8 cellular contexts compared by ENCODE assay signal in the genomic region with DNA sequence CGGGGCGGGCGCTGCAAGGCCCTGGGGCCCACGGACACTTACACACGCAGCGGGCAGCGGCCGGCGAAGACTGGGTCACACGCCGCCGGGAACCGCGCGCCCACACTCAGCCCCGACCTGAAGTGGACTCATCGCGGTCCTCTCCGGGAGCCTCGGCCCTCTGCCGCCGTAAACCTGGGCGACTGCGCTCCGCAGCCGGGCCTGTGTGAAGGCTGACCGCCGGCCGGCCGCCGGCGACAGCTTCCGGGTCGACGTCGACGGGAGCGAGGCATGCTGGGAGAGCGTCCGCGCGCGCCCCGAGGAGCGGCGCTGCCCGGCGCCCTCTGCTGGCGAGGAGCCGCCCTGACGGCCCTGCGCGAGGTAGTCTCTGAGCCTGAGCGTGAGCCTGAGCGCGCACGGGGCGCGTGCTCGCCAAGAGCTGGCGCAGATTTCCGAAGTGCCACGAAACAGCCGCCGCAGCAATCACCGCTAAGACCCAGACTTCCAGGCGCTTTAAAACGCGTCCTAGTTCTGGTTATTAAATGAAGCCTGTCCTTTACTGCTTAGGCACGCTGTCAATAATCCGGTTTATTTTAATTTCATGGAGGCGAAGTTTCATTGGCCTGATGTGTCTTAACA. TPM values are rescaled to one million over a fixed set of nuclear protein-coding genes. Genes with fewer than 3 reads are reported as not detected.
A peak's percentile ranks its signal among the peaks of the same experiment; 100 is the strongest.
DNase-seq lines count a peak whose midpoint lies in the region; ATAC-seq and TF ChIP-seq lines count a peak whose summit lies in the region.

A gene with protein sequence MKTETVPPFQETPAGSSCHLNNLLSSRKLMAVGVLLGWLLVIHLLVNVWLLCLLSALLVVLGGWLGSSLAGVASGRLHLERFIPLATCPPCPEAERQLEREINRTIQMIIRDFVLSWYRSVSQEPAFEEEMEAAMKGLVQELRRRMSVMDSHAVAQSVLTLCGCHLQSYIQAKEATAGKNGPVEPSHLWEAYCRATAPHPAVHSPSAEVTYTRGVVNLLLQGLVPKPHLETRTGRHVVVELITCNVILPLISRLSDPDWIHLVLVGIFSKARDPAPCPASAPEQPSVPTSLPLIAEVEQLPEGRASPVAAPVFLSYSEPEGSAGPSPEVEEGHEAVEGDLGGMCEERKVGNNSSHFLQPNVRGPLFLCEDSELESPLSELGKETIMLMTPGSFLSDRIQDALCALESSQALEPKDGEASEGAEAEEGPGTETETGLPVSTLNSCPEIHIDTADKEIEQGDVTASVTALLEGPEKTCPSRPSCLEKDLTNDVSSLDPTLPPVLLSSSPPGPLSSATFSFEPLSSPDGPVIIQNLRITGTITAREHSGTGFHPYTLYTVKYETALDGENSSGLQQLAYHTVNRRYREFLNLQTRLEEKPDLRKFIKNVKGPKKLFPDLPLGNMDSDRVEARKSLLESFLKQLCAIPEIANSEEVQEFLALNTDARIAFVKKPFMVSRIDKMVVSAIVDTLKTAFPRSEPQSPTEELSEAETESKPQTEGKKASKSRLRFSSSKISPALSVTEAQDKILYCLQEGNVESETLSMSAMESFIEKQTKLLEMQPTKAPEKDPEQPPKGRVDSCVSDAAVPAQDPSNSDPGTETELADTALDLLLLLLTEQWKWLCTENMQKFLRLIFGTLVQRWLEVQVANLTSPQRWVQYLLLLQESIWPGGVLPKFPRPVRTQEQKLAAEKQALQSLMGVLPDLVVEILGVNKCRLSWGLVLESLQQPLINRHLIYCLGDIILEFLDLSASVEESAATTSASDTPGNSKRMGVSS (minus strand): TSS at position 242 of the 618 bp plus-strand sequence. CDS start 540 bp downstream, outside the sequence.

- peak within 1 kb of the TSS; percentile 85 for H2BK20ac ChIP-seq in IMR-90 (ENCODE audit: low read depth, low read length)

- ATAC-seq in GM21528 (IDR thresholded peaks at IDR 0.05; ENCODE audit: low FRiP score, unreplicated experiment), result peak; percentile 99
- peak; percentile 99 for ATAC-seq in IMR-90 (ENCODE audit: low read depth)
- ATAC-seq in activated T-cell treated with anti-CD3 and anti-CD28 coated beads, Interleukin-2, amount 50 U/mL, for 4 hours, result peak; percentile 100
- ATAC-seq in esophagus mucosa, result peak; percentile 100

- TF ChIP-seq CTCF in IMR-90 (conservative IDR thresholded peaks at IDR 0.05; ENCODE audit: low read depth, low read length) (peak; percentile 98), PC-9 (conservative IDR thresholded peaks at IDR 0.05) (peak; percentile 81)

- H3K23ac ChIP-seq in IMR-90 (ENCODE audit: low read depth, low read length), result peak within 1 kb of the TSS; percentile 85

- H4K20me1 ChIP-seq in IMR-90 (ENCODE audit: insufficient read depth, low read length) (no peaks in the 10 kb centered on the region; the same call in 1 of the 2 replicates), PC-9 (ENCODE audit: insufficient read depth) (no peaks in the 10 kb centered on the region; the same call in 1 of the 2 replicates)

- POLR2A ChIA-PET in IMR-90 (lab: Charles Lee; ENCODE audit: unreplicated experiment), result interaction anchor here (0.8 kb wide), 1 partner anchor 83 kb away, joined by 3 read pairs; no protein-coding TSS in a partner anchor
- POLR2A ChIA-PET in PC-9 (lab: Charles Lee; ENCODE audit: unreplicated experiment), result interaction anchor here (0.6 kb wide), 1 partner anchor 93 kb away, joined by 6 read pairs; no protein-coding TSS in a partner anchor

- peak within 1 kb of the TSS; percentile 64 for H3K18ac ChIP-seq in IMR-90 (ENCODE audit: low read depth, low read length)

- CTCF ChIA-PET in IMR-90 (lab: Yijun Ruan, JAX) (interaction anchor here (0.5 to 1.6 kb wide), 14 partner anchors 12 to 110 kb away, joined by 3 to 6 read pairs (median 4); no protein-coding TSS in a partner anchor), PC-9 (lab: Charles Lee) (interaction anchor here (0.7 kb wide), 1 partner anchor 21 kb away, joined by 3 read pairs; no protein-coding TSS in a partner anchor)

- no peaks in the 10 kb centered on the region for H3F3A ChIP-seq in PC-9 (ENCODE audit: insufficient read depth, low read depth)

- peaks cover 12% of the 10 kb centered on the region for H3K27me3 Mint-ChIP-seq in activated T-cell treated with anti-CD3 and anti-CD28 coated beads, Interleukin-2, amount 50 U/mL, for 4 hours (ENCODE audit: low read depth)

- TF ChIP-seq POLR2A in IMR-90 (IDR thresholded peaks at IDR 0.05; ENCODE audit: low read depth, low read length), result peak; percentile 94

- H3K79me2 ChIP-seq in PC-9 (ENCODE audit: low read depth), result peaks cover 25% of the 10 kb centered on the region

- dilution Hi-C loops in IMR-90 (cut with HindIII; ENCODE audit: low sequenced_read_pairs, unreplicated experiment), result no loop called here

- H3K4ac ChIP-seq in IMR-90 (ENCODE audit: low read depth, low read length), result peak within 1 kb of the TSS; percentile 94

- H3K4me3 Mint-ChIP-seq in activated T-cell treated with anti-CD3 and anti-CD28 coated beads, Interleukin-2, amount 50 U/mL, for 4 hours, result peak within 1 kb of the TSS; percentile 83

- H4K8ac ChIP-seq in IMR-90 (ENCODE audit: low read depth in 2 of 2, low read length in 2 of 2), result peak within 1 kb of the TSS; percentile 95 to 99

- peaks cover 13% of the 10 kb centered on the region for H3K9me3 Mint-ChIP-seq in activated T-cell treated with anti-CD3 and anti-CD28 coated beads, Interleukin-2, amount 50 U/mL, for 4 hours

- H3K4me1 ChIP-seq in IMR-90 (ENCODE audit: control insufficient read depth, insufficient read depth, low read length) (peaks cover 8% of the 10 kb centered on the region; the same call in 1 of the 2 replicates), PC-9 (replicated peaks; ENCODE audit: insufficient read depth) (peaks cover 8% of the 10 kb centered on the region), muscle layer of colon (ENCODE audit: insufficient read depth, low read length) (peaks cover 25% of the 10 kb centered on the region)

- H3K56ac ChIP-seq in IMR-90 (ENCODE audit: extremely low read depth, insufficient read depth, low read length), result peak within 1 kb of the TSS; percentile 76

- peak within 1 kb of the TSS; percentile 71 for H2BK5ac ChIP-seq in IMR-90 (ENCODE audit: low read depth, low read length, poor library complexity, severe bottlenecking)

- H3K27ac ChIP-seq in IMR-90 (ENCODE audit: insufficient read depth, low read length), result peak within 1 kb of the TSS; percentile 81
- H3K27ac ChIP-seq in PC-9, result peak within 1 kb of the TSS; percentile 33
- peak within 1 kb of the TSS; percentile 89 for H3K27ac ChIP-seq in muscle layer of colon (ENCODE audit: low read depth, low read length)

- intact Hi-C loops in IMR-90 (cut with micrococcal nuclease) (no loop called here), PC-9 (cut with micrococcal nuclease; ENCODE audit: unreplicated experiment) (no loop called here)

- in situ Hi-C loops in IMR-90 (cut with MboI; ENCODE audit: low sequenced_read_pairs), result loop anchor here (25.0 kb wide), 1 partner anchor 971 kb away; no protein-coding TSS in a partner anchor

- peaks cover 36% of the 10 kb centered on the region for H3K4me1 Mint-ChIP-seq in activated T-cell treated with anti-CD3 and anti-CD28 coated beads, Interleukin-2, amount 50 U/mL, for 4 hours (ENCODE audit: low read depth)

- H2BK15ac ChIP-seq in IMR-90 (ENCODE audit: low read depth, low read length), result peak within 1 kb of the TSS; percentile 88; the same call in 1 of the 3 replicates

- H3K14ac ChIP-seq in IMR-90 (replicated peaks; ENCODE audit: low read depth, low read length), result peak within 1 kb of the TSS; percentile 94

- H3K36me3 ChIP-seq in IMR-90 (ENCODE audit: control insufficient read depth, insufficient read depth, low read length) (peaks cover 24% of the 10 kb centered on the region), PC-9 (ENCODE audit: low read depth) (peaks cover 17% of the 10 kb centered on the region; the same call in 1 of the 2 replicates), muscle layer of colon (ENCODE audit: insufficient read depth, low read length) (peaks cover 25% of the 10 kb centered on the region)

- H4K91ac ChIP-seq in IMR-90 (ENCODE audit: insufficient read depth, low read depth, low read length), result peak within 1 kb of the TSS; percentile 94

- H3K36me3 Mint-ChIP-seq in activated T-cell treated with anti-CD3 and anti-CD28 coated beads, Interleukin-2, amount 50 U/mL, for 4 hours (ENCODE audit: insufficient read depth), result peaks cover 29% of the 10 kb centered on the region

- peaks cover 20% of the 10 kb centered on the region for H3K9me1 ChIP-seq in IMR-90 (ENCODE audit: insufficient read depth, low read length)

- peak within 1 kb of the TSS; percentile 87 for H4K5ac ChIP-seq in IMR-90 (ENCODE audit: low read depth, low read length)

- H3K9ac ChIP-seq in IMR-90 (ENCODE audit: low read depth, low read length) (peak within 1 kb of the TSS; percentile 84), muscle layer of colon (ENCODE audit: low read length) (peak within 1 kb of the TSS; percentile 96)

- H3K27me3 ChIP-seq in IMR-90 (ENCODE audit: control insufficient read depth, insufficient read depth, low read length) (no peaks in the 10 kb centered on the region), PC-9 (ENCODE audit: insufficient read depth, low read depth) (peaks cover 31% of the 10 kb centered on the region), muscle layer of colon (ENCODE audit: control insufficient read depth in 1 of 2, insufficient read depth in 2 of 2, low read length in 2 of 2) (no peaks in the 10 kb centered on the region)

- H3K4me3 ChIP-seq in IMR-90 (ENCODE audit: insufficient read depth, low read depth, low read length) (peak within 1 kb of the TSS; percentile 80), PC-9 (peak within 1 kb of the TSS; percentile 85), muscle layer of colon (ENCODE audit: low read depth in 1 of 2, low read length in 2 of 2) (peak within 1 kb of the TSS; percentile 79 to 98)

- H2AK9ac ChIP-seq in IMR-90 (replicated peaks; ENCODE audit: low read depth, low read length, poor library complexity), result peak within 1 kb of the TSS; percentile 78

- DNase-seq in DMS53 treated with DMSO at 0.1 percent for 48 hours (lab: John Stamatoyannopoulos, UW; ENCODE audit: unreplicated experiment) (peak; percentile 83), IMR-90 (peak; percentile 88), PC-9 (peak; percentile 74 to 90)
- peak; percentile 86 for DNase-seq in activated T-cell treated with anti-CD3 and anti-CD28 coated beads, Interleukin-2, amount 50 U/mL, for 4 hours
- DNase-seq in stimulated activated CD8-positive, alpha-beta memory T cell treated with anti-CD3 and anti-CD28 coated beads, Interleukin-7, amount 100 ng/mL, for 24 hours (ENCODE audit: low read depth), result peak; percentile 77

- H3K79me1 ChIP-seq in IMR-90 (ENCODE audit: low read depth in 1 of 2, low read length in 2 of 2), result peaks cover 20 to 45% of the 10 kb centered on the region in 2 experiments

- peak within 1 kb of the TSS; percentile 99 for H2AFZ ChIP-seq in IMR-90 (replicated peaks; ENCODE audit: low read length, poor library complexity)
- peak within 1 kb of the TSS; percentile 98 for H2AFZ ChIP-seq in PC-9

- H2AK5ac ChIP-seq in IMR-90 (ENCODE audit: low read depth, low read length), result peak within 1 kb of the TSS; percentile 94

- BruUV-seq in IMR-90 (replicated peaks; lab: Mats Ljungman, UMichigan) (no TSS peak), PC-9 (replicated peaks; lab: Mats Ljungman, UMichigan) (no TSS peak)

- H3K9me3 ChIP-seq in IMR-90 (ENCODE audit: control insufficient read depth, insufficient read depth, low read length) (no peaks in the 10 kb centered on the region), PC-9 (ENCODE audit: insufficient read depth, low read depth) (no peaks in the 10 kb centered on the region; the same call in 1 of the 2 replicates), muscle layer of colon (ENCODE audit: low read length) (no peaks in the 10 kb centered on the region)

- WGBS in IMR-90 (ENCODE audit: extremely low coverage in 2 of 2, insufficient read length in 1 of 2), 2 experiments, result 1% methylated on average over 53 of the region's 72 CpGs; no CpG with 5 or more reads in 1 of the 2 experiments

- peak within 1 kb of the TSS; percentile 99 for H3K4me2 ChIP-seq in IMR-90 (ENCODE audit: low read depth, low read length)
- peak within 1 kb of the TSS; percentile 91 for H3K4me2 ChIP-seq in PC-9

- H2BK120ac ChIP-seq in IMR-90 (ENCODE audit: low read depth, low read length), result peak within 1 kb of the TSS; percentile 94

- H3K9me2 ChIP-seq in PC-9 (ENCODE audit: insufficient read depth), result no peaks in the 10 kb centered on the region

- TF ChIP-seq RAD21 in IMR-90 (IDR thresholded peaks at IDR 0.05; ENCODE audit: low read length), result peak; percentile 63

RNA-seq across cellular contexts. Expression of the gene that starts here (rescaled TPM):
- 90.0 and 113 TPM in 2 replicates for total RNA-seq in IMR-90 (2012; rRNA removed)
- polyA plus RNA-seq in IMR-90 (2012; rRNA removed), result 31.1 and 35.9 TPM in 2 replicates
- polyA plus RNA-seq in IMR-90 (2012; cell fraction: cytosol; rRNA removed), result 23.1 and 25.6 TPM in 2 replicates
- 30.1 and 42.6 TPM in 2 replicates for polyA plus RNA-seq in IMR-90 (2012; cell fraction: nucleus; rRNA removed; ENCODE audit: low replicate concordance)
- 43.5 and 45.6 TPM in 2 replicates for total RNA-seq in PC-9 (2021)
- total RNA-seq in activated T-cell treated with anti-CD3 and anti-CD28 coated beads, Interleukin-2, amount 50 U/mL, for 4 hours, result 10 to 100 TPM; 24.2 to 31.8 (median 30.9) TPM
- 27.2 TPM for total RNA-seq in esophagus mucosa

Comparison
In these comparisons a context has a peak if more than half of its experiments do, and no peak if none do; other contexts are left out.
1. Peak in every context shown above with its lines: DNase-seq, ATAC-seq, H3K4me3 ChIP-seq and H3K27ac ChIP-seq.
2. H3K27ac ChIP-seq: peak in every context shown above with its lines; median percentile 89 in muscle layer of colon; 81 in IMR-90; 33 in PC-9.